1 cellular context compared by ENCODE assay signal in the genomic region with DNA sequence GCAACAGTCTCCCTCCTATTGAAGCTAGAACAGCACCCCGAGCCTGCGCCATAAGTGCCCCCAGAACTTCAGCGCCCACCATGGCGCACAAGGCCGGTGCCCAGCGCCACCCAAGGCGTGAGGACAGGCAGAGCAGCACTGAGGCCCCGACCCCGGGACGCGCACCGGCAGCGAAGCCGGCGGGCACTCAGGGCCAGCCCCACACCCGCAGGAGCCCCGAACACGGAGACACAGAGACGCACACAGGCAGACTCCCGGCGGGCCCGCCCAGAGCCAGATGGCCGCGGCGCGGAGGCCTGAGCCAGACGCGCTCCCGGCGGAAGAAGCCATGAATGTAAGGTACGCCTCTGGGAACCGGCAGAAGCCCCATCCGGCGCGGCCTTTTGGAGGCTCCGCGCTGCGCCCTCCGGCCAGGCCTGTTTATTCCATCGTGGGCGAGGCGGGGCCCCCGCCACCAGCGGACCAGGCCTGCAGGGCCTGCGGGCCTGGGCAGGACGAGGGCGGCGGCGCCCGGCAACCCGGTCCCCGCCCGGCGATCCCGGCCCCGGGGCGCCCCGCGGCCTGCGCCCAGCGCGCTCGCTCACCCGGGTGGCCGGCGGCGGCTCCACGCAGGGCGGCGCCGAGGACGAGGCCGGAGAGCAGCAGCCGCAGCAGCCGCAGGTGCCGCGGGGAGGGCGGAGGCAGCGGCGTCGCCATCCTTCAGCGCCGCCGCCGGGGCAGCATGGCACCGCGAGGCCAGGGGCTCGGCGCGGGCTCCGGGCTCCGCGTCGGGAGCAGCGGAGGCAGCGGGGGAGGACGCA.
A peak's percentile ranks its signal among the peaks of the same experiment; 100 is the strongest.
TF ChIP-seq lines count a peak whose summit lies in the region.

No MANE protein-coding gene starts in this region.

TF ChIP-seq in HepG2, 621 proteins besides CTCF, POLR2A, EP300 and RAD21 (continues in another document):
- TF ChIP-seq, protein P1, sequence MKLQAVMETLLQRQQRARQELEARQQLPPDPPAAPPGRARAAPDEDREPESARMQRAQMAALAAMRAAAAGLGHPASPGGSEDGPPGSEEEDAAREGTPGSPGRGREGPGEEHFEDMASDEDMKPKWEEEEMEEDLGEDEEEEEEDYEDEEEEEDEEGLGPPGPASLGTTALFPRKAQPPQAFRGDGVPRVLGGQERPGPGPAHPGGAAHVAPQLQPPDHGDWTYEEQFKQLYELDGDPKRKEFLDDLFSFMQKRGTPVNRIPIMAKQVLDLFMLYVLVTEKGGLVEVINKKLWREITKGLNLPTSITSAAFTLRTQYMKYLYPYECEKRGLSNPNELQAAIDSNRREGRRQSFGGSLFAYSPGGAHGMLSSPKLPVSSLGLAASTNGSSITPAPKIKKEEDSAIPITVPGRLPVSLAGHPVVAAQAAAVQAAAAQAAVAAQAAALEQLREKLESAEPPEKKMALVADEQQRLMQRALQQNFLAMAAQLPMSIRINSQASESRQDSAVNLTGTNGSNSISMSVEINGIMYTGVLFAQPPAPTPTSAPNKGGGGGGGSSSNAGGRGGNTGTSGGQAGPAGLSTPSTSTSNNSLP (IDR thresholded peaks at IDR 0.05; ENCODE audit: low read depth, low read length) = no peak
- TF ChIP-seq HNRNPLL (IDR thresholded peaks at IDR 0.05; ENCODE audit: low read depth, low read length, poor library complexity, severe bottlenecking) = no peak
- no peak for TF ChIP-seq SOX5 (CRISPR knock-in tag; IDR thresholded peaks at IDR 0.05; ENCODE audit: borderline replicate concordance)
- TF ChIP-seq ZEB1 (IDR thresholded peaks at IDR 0.05; ENCODE audit: insufficient replicate concordance, low read depth) = no peak
- no peak for TF ChIP-seq AKNA (CRISPR knock-in tag; IDR thresholded peaks at IDR 0.05; ENCODE audit: borderline replicate concordance)
- no peak for TF ChIP-seq ZNF484 (CRISPR knock-in tag; IDR thresholded peaks at IDR 0.05; ENCODE audit: borderline replicate concordance, low read depth)
- no peak for TF ChIP-seq ZNF331 (CRISPR knock-in tag; IDR thresholded peaks at IDR 0.05)
- peak; percentile 9; the same call in 1 of the 2 replicates for TF ChIP-seq ZNF691 (CRISPR knock-in tag; IDR thresholded peaks at IDR 0.05; ENCODE audit: borderline replicate concordance, low read depth)
- TF ChIP-seq ZNF589 (CRISPR knock-in tag; conservative IDR thresholded peaks at IDR 0.05) = no peak
- peak; percentile 42; the same call in 1 of the 2 replicates for TF ChIP-seq ATF7-NPFF (CRISPR knock-in tag; IDR thresholded peaks at IDR 0.05; ENCODE audit: low read depth)
- TF ChIP-seq CCDC6 (CRISPR knock-in tag; IDR thresholded peaks at IDR 0.05) = no peak
- TF ChIP-seq ZNF260 (CRISPR knock-in tag; IDR thresholded peaks at IDR 0.05; ENCODE audit: borderline replicate concordance, low read depth) = no peak
- no peak; the same call in 1 of the 2 replicates for TF ChIP-seq SPEN (CRISPR knock-in tag; IDR thresholded peaks at IDR 0.05; ENCODE audit: low read depth)
- TF ChIP-seq MYNN (CRISPR knock-in tag; IDR thresholded peaks at IDR 0.05; ENCODE audit: low read depth) = no peak
- TF ChIP-seq ZNF646 (CRISPR knock-in tag; IDR thresholded peaks at IDR 0.05) = no peak
- no peak for TF ChIP-seq HMGXB4 (CRISPR knock-in tag; IDR thresholded peaks at IDR 0.05; ENCODE audit: borderline replicate concordance in 1 of 2, low read depth in 1 of 2)
- TF ChIP-seq HIC2 (CRISPR knock-in tag; IDR thresholded peaks at IDR 0.05; ENCODE audit: low read depth) = 0 out of 2 replicates have a peak, but pooled peaks have one; percentile 34
- TF ChIP-seq FOXK2 (IDR thresholded peaks at IDR 0.05) = no peak
- no peak for TF ChIP-seq CEBPB (IDR thresholded peaks at IDR 0.05; ENCODE audit: borderline replicate concordance, low read depth, low read length)
- TF ChIP-seq ESRRA (CRISPR knock-in tag; IDR thresholded peaks at IDR 0.05; ENCODE audit: low read depth) = no peak
- TF ChIP-seq, protein P2, sequence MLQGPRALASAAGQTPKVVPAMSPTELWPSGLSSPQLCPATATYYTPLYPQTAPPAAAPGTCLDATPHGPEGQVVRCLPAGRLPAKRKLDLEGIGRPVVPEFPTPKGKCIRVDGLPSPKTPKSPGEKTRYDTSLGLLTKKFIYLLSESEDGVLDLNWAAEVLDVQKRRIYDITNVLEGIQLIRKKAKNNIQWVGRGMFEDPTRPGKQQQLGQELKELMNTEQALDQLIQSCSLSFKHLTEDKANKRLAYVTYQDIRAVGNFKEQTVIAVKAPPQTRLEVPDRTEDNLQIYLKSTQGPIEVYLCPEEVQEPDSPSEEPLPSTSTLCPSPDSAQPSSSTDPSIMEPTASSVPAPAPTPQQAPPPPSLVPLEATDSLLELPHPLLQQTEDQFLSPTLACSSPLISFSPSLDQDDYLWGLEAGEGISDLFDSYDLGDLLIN (CRISPR knock-in tag; IDR thresholded peaks at IDR 0.05; ENCODE audit: borderline replicate concordance) = no peak
- TF ChIP-seq ZNF207 (IDR thresholded peaks at IDR 0.05; ENCODE audit: borderline replicate concordance) = no peak
- TF ChIP-seq ZNF446 (CRISPR knock-in tag; IDR thresholded peaks at IDR 0.05) = no peak
- no peak for TF ChIP-seq ZBTB3 (CRISPR knock-in tag; IDR thresholded peaks at IDR 0.05; ENCODE audit: borderline replicate concordance, low read depth)
- no peak for TF ChIP-seq ZNF335 (CRISPR knock-in tag; IDR thresholded peaks at IDR 0.05)
- TF ChIP-seq PCBP1 (IDR thresholded peaks at IDR 0.05; ENCODE audit: borderline replicate concordance, low read depth, low read length) = no peak
- TF ChIP-seq ZBTB4 (CRISPR knock-in tag; IDR thresholded peaks at IDR 0.05; ENCODE audit: borderline replicate concordance) = no peak
